Comparison of ENCODE assay signal across 8 cellular contexts in genomic region chr15:57705746-57706404, GRCh38. TPM values are rescaled to one million over a fixed set of nuclear protein-coding genes. Genes with fewer than 3 reads are reported as not detected.
A peak's percentile ranks its signal among the peaks of the same experiment; 100 is the strongest.
DNase-seq lines count a peak whose midpoint lies in the region; ATAC-seq and TF ChIP-seq lines count a peak whose summit lies in the region.

No MANE protein-coding gene starts in this region.

- CTCF ChIA-PET in CD8-positive, alpha-beta memory T cell (lab: Charles Lee): interaction anchor here (0.7 to 1.2 kb wide), 2 partner anchors 24 to 26 kb away, joined by 3 to 4 read pairs; no protein-coding TSS in a partner anchor

- H3K4me1 ChIP-seq in CD8-positive, alpha-beta memory T cell (ENCODE audit: insufficient read depth, low read length): peaks cover 46% of the 10 kb centered on the region
- H3K4me1 ChIP-seq in OCI-LY1 (ENCODE audit: insufficient read depth, low read length, severe bottlenecking) (peaks cover 31% of the 10 kb centered on the region), neutrophil (ENCODE audit: control insufficient read depth in 1 of 2, insufficient read depth in 1 of 2, low read depth in 1 of 2, low read length in 1 of 2) (peaks cover 11 to 12% of the 10 kb centered on the region in 2 experiments)

- no peaks in the 10 kb centered on the region for H4K20me1 ChIP-seq in OCI-LY1 (ENCODE audit: insufficient read depth, low read length)

- H3K36me3 Mint-ChIP-seq in CD8-positive, alpha-beta memory T cell: peaks cover 0 to 33% (median 6%) of the 10 kb centered on the region in 3 donors

- H3K4me2 ChIP-seq in OCI-LY1 (ENCODE audit: low read length): peak overlapping the region; percentile 78

- peak overlapping the region; percentile 85 for H3K27ac ChIP-seq in CD8-positive, alpha-beta memory T cell (ENCODE audit: low read depth, low read length)
- H3K27ac ChIP-seq in OCI-LY1 (ENCODE audit: low read depth, low read length, poor library complexity, severe bottlenecking) (peak overlapping the region; percentile 11), neutrophil (peak overlapping the region; percentile 77)

- H3K4me1 Mint-ChIP-seq in CD8-positive, alpha-beta memory T cell: peaks cover 63 to 74% (median 66%) of the 10 kb centered on the region in 3 donors

- peaks cover 6% of the 10 kb centered on the region for H3K36me3 ChIP-seq in CD8-positive, alpha-beta memory T cell (ENCODE audit: insufficient read depth, low read length)
- H3K36me3 ChIP-seq in OCI-LY1 (ENCODE audit: insufficient read depth, low read length): peaks cover 20% of the 10 kb centered on the region
- peaks cover 19% of the 10 kb centered on the region for H3K36me3 ChIP-seq in neutrophil

- H3K9me3 Mint-ChIP-seq in CD8-positive, alpha-beta memory T cell: no peaks in the 10 kb centered on the region

- H3K4me3 Mint-ChIP-seq in CD8-positive, alpha-beta memory T cell: peak overlapping the region; percentile 83 to 95 (median 91)

- H3K9me3 ChIP-seq in CD8-positive, alpha-beta memory T cell (ENCODE audit: low read length): no peaks in the 10 kb centered on the region
- H3K9me3 ChIP-seq in OCI-LY1 (ENCODE audit: low read length): no peaks in the 10 kb centered on the region
- H3K9me3 ChIP-seq in neutrophil: no peaks in the 10 kb centered on the region

- H3K9ac ChIP-seq in OCI-LY1 (ENCODE audit: low read length): peak overlapping the region; percentile 97; the same call in 1 of the 2 replicates

- DNase-seq in CD8-positive, alpha-beta memory T cell: no peak
- DNase-seq in epithelial cell of proximal tubule (ENCODE audit: low read depth) (no peak), NCI-H2081 treated with DMSO at 0.1 percent for 48 hours (lab: John Stamatoyannopoulos, UW) (no peak)

- peak overlapping the region; percentile 92 to 97 (median 95) for H3K27ac Mint-ChIP-seq in CD8-positive, alpha-beta memory T cell

- H3K9me2 ChIP-seq in OCI-LY1 (ENCODE audit: low read depth, low read length): no peaks in the 10 kb centered on the region

- H3K79me2 ChIP-seq in OCI-LY1 (ENCODE audit: insufficient read depth, low read length): peaks cover 19% of the 10 kb centered on the region

- ATAC-seq in HG02642 (IDR thresholded peaks at IDR 0.05; ENCODE audit: poor library complexity, unreplicated experiment) (no peak), GM18498 (IDR thresholded peaks at IDR 0.05; ENCODE audit: unreplicated experiment) (no peak), HG02588 (IDR thresholded peaks at IDR 0.05; ENCODE audit: unreplicated experiment) (no peak)

- H3K27me3 ChIP-seq in CD8-positive, alpha-beta memory T cell (ENCODE audit: insufficient read depth, low read length, poor library complexity, severe bottlenecking): no peaks in the 10 kb centered on the region
- no peaks in the 10 kb centered on the region for H3K27me3 ChIP-seq in OCI-LY1 (ENCODE audit: insufficient read depth, low read length)
- H3K27me3 ChIP-seq in neutrophil: peaks cover 30% of the 10 kb centered on the region

- peak overlapping the region; percentile 85 for H3K4me3 ChIP-seq in CD8-positive, alpha-beta memory T cell (ENCODE audit: low read length)
- H3K4me3 ChIP-seq in OCI-LY1 (ENCODE audit: low read depth, low read length, poor library complexity, severe bottlenecking) (peak overlapping the region; percentile 93), epithelial cell of proximal tubule (ENCODE audit: low read depth, low read length) (peak overlapping the region; percentile 88), neutrophil (ENCODE audit: low read depth in 1 of 2, low read length in 1 of 2) (peak overlapping the region; percentile 66 to 71)

- H3K27me3 Mint-ChIP-seq in CD8-positive, alpha-beta memory T cell: peaks cover 4 to 8% of the 10 kb centered on the region in 2 donors

- POLR2A ChIA-PET in CD8-positive, alpha-beta memory T cell (lab: Charles Lee): interaction anchor here (0.7 to 1.0 kb wide), 2 partner anchors 778 to 1044 kb away, joined by 3 read pairs; no protein-coding TSS in a partner anchor

- H3F3A ChIP-seq in OCI-LY1 (ENCODE audit: insufficient read depth, low read length): no peaks in the 10 kb centered on the region

- H2AFZ ChIP-seq in OCI-LY1 (ENCODE audit: low read length): peak overlapping the region; percentile 1; the same call in 1 of the 2 replicates

- no peak for TF ChIP-seq CTCF in OCI-LY1 (IDR thresholded peaks at IDR 0.05; ENCODE audit: low read length)
- TF ChIP-seq CTCF in epithelial cell of proximal tubule (conservative IDR thresholded peaks at IDR 0.05; ENCODE audit: low read depth, low read length): no peak
- no peak for TF ChIP-seq CTCF in neutrophil (IDR thresholded peaks at IDR 0.05)

RNA-seq across cellular contexts. Expression of gene POLR2M, which starts 0.6 kb away (rescaled TPM):
- 10 to 100 TPM; 57.9 to 72.3 TPM for total RNA-seq in CD8-positive, alpha-beta memory T cell
- 51.2 TPM for polyA plus RNA-seq in CD8-positive, alpha-beta memory T cell
- 39.3 and 135 TPM in 2 replicates for total RNA-seq in epithelial cell of proximal tubule

Comparison
In these comparisons a context has a peak if more than half of its experiments do, and no peak if none do; other contexts are left out.
1. H3K27ac ChIP-seq: peak in every context shown above with its lines; median percentile 85 in CD8-positive, alpha-beta memory T cell; 77 in neutrophil; 11 in OCI-LY1.